Comparison of ENCODE assay signal across 1 cellular context in the genomic region with DNA sequence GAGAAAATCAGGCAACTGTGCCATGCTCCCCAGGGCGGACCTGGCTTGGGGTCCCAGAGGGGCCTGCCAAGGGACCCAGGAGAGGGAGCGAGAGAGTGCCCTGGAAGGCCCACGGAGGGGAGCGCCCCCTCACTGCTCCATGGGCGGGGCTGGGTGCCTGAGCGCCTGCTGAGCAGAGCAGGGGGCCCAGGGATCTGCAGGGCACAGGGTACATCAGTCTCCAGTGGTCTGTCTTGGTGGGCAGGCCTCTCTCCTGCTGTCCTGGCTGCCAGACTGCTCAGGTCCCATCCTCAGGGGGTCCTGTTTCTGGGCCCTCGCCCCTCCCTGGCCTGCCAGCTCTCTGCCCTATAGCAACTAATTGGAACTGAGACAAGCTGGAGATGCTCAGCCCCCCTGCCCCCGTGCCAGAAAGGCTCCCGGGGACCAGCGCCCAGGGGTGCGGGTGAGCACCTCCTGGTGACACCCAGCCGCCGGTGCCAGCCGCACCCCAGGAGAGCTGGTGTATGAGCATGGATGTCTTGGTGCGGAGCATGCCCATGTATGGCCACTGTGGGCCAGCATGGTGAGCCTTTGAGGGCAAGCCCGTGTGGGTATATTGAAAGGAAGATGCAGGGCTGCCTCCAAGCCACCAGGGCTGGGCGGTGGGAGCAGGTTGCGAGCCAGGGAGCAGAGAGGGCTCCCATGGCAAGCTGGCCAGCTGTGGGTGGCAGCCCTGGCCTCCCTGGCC.
TF ChIP-seq lines count a peak whose summit lies in the region.

No MANE protein-coding gene starts in this region.

TF ChIP-seq in HEK293, 187 proteins besides CTCF, POLR2A, EP300 and RAD21 (continued from another document):
- TF ChIP-seq GLIS2 (tag by site-specific recombination; IDR thresholded peaks at IDR 0.05) (peak; percentile 50), FEZF1 (tag by site-specific recombination; IDR thresholded peaks at IDR 0.05) (no peak)
